8 cellular contexts compared by ENCODE assay signal in the genomic region with DNA sequence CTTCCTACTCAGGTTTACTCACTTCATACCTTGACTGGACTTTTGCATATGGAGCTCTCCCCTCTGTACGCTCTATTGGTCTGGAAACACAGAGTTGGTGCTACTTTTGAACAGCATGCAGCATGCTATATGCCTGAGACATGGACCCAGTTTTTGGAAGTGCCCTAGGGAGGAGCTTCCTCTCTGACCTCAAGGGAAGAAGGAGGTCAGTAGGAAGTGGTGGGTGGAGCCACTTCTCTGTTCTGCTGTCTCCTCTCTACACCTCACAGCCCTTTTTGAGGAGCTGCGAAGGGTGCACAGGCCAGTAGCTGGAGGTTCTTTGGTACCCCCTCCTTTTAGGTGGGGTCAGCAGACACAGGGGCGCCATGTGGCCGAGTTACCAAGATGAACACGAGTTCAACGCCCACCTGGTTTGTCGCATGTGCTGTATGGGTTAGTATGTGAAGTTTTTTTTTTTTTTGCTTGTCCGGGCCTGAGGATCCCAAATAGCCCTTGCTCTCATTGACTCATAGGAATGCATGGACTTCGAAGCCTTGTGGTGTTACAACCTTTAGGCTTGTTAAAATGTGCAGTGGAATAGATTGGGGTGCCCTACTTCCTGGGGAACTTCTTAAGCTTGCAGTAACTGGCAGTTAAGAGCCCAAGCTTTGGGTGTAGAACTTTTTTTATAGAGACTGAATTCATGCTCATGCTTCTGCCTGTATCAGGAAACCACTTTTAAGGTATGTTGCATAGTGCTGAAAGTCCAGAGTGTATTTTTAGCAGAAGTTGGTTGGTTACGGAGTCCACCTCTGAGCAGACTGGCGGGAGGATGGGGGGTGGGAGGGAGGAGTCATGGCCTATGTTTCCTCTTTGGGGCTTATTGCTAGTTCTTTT. TPM values are rescaled to one million over a fixed set of nuclear protein-coding genes. Genes with fewer than 3 reads are reported as not detected.
DNase-seq lines count a peak whose midpoint lies in the region; ATAC-seq and TF ChIP-seq lines count a peak whose summit lies in the region.

No MANE protein-coding gene starts in this region.

- intact Hi-C loops in activated T-helper 2 cell treated with anti-CD3 and anti-CD28 coated beads, Interferon-gamma antibody, Interleukin-2, Interleukin-4, amounts not matched to agents 10 μg/mL and 5 μg/mL and 100 μg/mL, durations not matched to agents 14 hours and 24 hours and 36 hours (cut with micrococcal nuclease), result loop anchor here (1.0 kb wide), 2 partner anchors 10 to 23 kb away; no protein-coding TSS in a partner anchor
- intact Hi-C loops in thyroid gland (cut with DNase I) (no loop called here), testis (cut with DNase I; ENCODE audit: low total_unique reads) (no loop called here)

- peaks cover 41% of the 10 kb centered on the region for H3K4me1 Mint-ChIP-seq in activated T-helper 2 cell treated with anti-CD3 and anti-CD28 coated beads, Interferon-gamma antibody, Interleukin-2, Interleukin-4, amounts not matched to agents 10 μg/mL and 5 μg/mL and 100 μg/mL, durations not matched to agents 14 hours and 24 hours and 36 hours (ENCODE audit: low read depth)

- H3K9me2 ChIP-seq in DOHH2 (replicated peaks; ENCODE audit: control insufficient read depth, low read length), result no peaks in the 10 kb centered on the region

- H3K27ac ChIP-seq in DOHH2 (ENCODE audit: low read depth, low read length) (peak overlapping the region; percentile 64), thyroid gland (peak overlapping the region; percentile 50 to 80 (median 71)), testis (no peak overlapping the region)

- H3K27me3 Mint-ChIP-seq in activated T-helper 2 cell treated with anti-CD3 and anti-CD28 coated beads, Interferon-gamma antibody, Interleukin-2, Interleukin-4, amounts not matched to agents 10 μg/mL and 5 μg/mL and 100 μg/mL, durations not matched to agents 14 hours and 24 hours and 36 hours (ENCODE audit: low read depth), result no peaks in the 10 kb centered on the region

- no peaks in the 10 kb centered on the region for H3K9me3 ChIP-seq in DOHH2 (ENCODE audit: control insufficient read depth, insufficient read depth, low read length)
- no peaks in the 10 kb centered on the region for H3K9me3 ChIP-seq in thyroid gland
- no peaks in the 10 kb centered on the region for H3K9me3 ChIP-seq in testis

- 0 out of 2 replicates have a peak, but pooled peaks cover 4% of the 10 kb centered on the region for H3K36me3 ChIP-seq in DOHH2 (ENCODE audit: control insufficient read depth, low read length)
- no peaks in the 10 kb centered on the region for H3K36me3 ChIP-seq in thyroid gland
- H3K36me3 ChIP-seq in testis (ENCODE audit: low read depth, missing control alignments), result no peaks in the 10 kb centered on the region

- TF ChIP-seq POLR2A in thyroid gland (IDR thresholded peaks at IDR 0.05) (no peak), testis (IDR thresholded peaks at IDR 0.05) (no peak)

- no peak for TF ChIP-seq CTCF in DOHH2 (IDR thresholded peaks at IDR 0.05; ENCODE audit: low read depth, low read length, poor library complexity, severe bottlenecking)
- TF ChIP-seq CTCF in thyroid gland (IDR thresholded peaks at IDR 0.05), result no peak
- no peak for TF ChIP-seq CTCF in testis (IDR thresholded peaks at IDR 0.05)

- H3K36me3 Mint-ChIP-seq in activated T-helper 2 cell treated with anti-CD3 and anti-CD28 coated beads, Interferon-gamma antibody, Interleukin-2, Interleukin-4, amounts not matched to agents 10 μg/mL and 5 μg/mL and 100 μg/mL, durations not matched to agents 14 hours and 24 hours and 36 hours (ENCODE audit: low read depth), result peaks cover 34% of the 10 kb centered on the region

- H4K20me1 ChIP-seq in DOHH2 (ENCODE audit: control insufficient read depth, insufficient read depth, low read depth, low read length), result no peaks in the 10 kb centered on the region

- peak overlapping the region; percentile 89 for H3K4me3 Mint-ChIP-seq in activated T-helper 2 cell treated with anti-CD3 and anti-CD28 coated beads, Interferon-gamma antibody, Interleukin-2, Interleukin-4, amounts not matched to agents 10 μg/mL and 5 μg/mL and 100 μg/mL, durations not matched to agents 14 hours and 24 hours and 36 hours (ENCODE audit: low read depth)

- H3K4me3 ChIP-seq in DOHH2 (ENCODE audit: low read length) (peak overlapping the region; percentile 73), thyroid gland (replicated peaks in 1 of 3) (no peak overlapping the region), testis (no peak overlapping the region)

- DNase-seq in Kasumi-1 (lab: John Stamatoyannopoulos, UW) (peak; percentile 79 to 86), kidney tubule cell (ENCODE audit: low spot score) (peak; percentile 51), thyroid gland (no peak), NCI-H1092 treated with DMSO at 0.1 percent for 48 hours (lab: John Stamatoyannopoulos, UW) (no peak), testis (no peak)
- no peak for DNase-seq in activated T-helper 2 cell treated with anti-CD3 and anti-CD28 coated beads, Interferon-gamma antibody, Interleukin-2, Interleukin-4, amounts not matched to agents 10 μg/mL and 5 μg/mL and 100 μg/mL, durations not matched to agents 14 hours and 24 hours and 36 hours (ENCODE audit: low spot score)

- 65 to 70% methylated on average over 11 of the region's 11 CpGs for WGBS in thyroid gland, 2 donors
- whole genome bisulfite sequencing in testis, 2 donors, result 71 to 90% methylated on average over 11 of the region's 11 CpGs

- peak overlapping the region; percentile 84 for H3K4me2 ChIP-seq in DOHH2 (ENCODE audit: low read length)

- peaks cover 45% of the 10 kb centered on the region for H3K4me1 ChIP-seq in DOHH2 (ENCODE audit: control insufficient read depth, low read length)
- H3K4me1 ChIP-seq in thyroid gland, result peaks cover 30 to 74% of the 10 kb centered on the region in 2 donors
- H3K4me1 ChIP-seq in testis, result peaks cover 16% of the 10 kb centered on the region

- peaks cover 32% of the 10 kb centered on the region for H3K79me2 ChIP-seq in DOHH2 (ENCODE audit: control insufficient read depth, low read length)

- H3K27me3 ChIP-seq in DOHH2 (ENCODE audit: control insufficient read depth, low read length) (no peaks in the 10 kb centered on the region), thyroid gland (no peaks in the 10 kb centered on the region), testis (no peaks in the 10 kb centered on the region)

- peak overlapping the region; percentile 93 for H3K27ac Mint-ChIP-seq in activated T-helper 2 cell treated with anti-CD3 and anti-CD28 coated beads, Interferon-gamma antibody, Interleukin-2, Interleukin-4, amounts not matched to agents 10 μg/mL and 5 μg/mL and 100 μg/mL, durations not matched to agents 14 hours and 24 hours and 36 hours

- peaks cover 24% of the 10 kb centered on the region for H3F3A ChIP-seq in DOHH2 (ENCODE audit: control insufficient read depth, insufficient read depth)

- ATAC-seq in GM21447 (IDR thresholded peaks at IDR 0.05; ENCODE audit: unreplicated experiment), result peak; percentile 62

- peaks cover 5% of the 10 kb centered on the region for H3K9me3 Mint-ChIP-seq in activated T-helper 2 cell treated with anti-CD3 and anti-CD28 coated beads, Interferon-gamma antibody, Interleukin-2, Interleukin-4, amounts not matched to agents 10 μg/mL and 5 μg/mL and 100 μg/mL, durations not matched to agents 14 hours and 24 hours and 36 hours

RNA-seq across cellular contexts. Expression of a gene that starts 10.7 kb away (rescaled TPM):
- total RNA-seq in activated T-helper 2 cell treated with anti-CD3 and anti-CD28 coated beads, Interferon-gamma antibody, Interleukin-2, Interleukin-4, amounts not matched to agents 10 μg/mL and 5 μg/mL and 100 μg/mL, durations not matched to agents 14 hours and 24 hours and 36 hours, result 210 and 212 TPM in 2 replicates
- total RNA-seq in thyroid gland, result 100 to 1,000 TPM; 308 to 834 (median 427) TPM
- total RNA-seq in testis, result 100 to 1,000 TPM; 422 to 494 TPM
- polyA plus RNA-seq in testis (ENCODE audit: insufficient read depth, low read depth, low replicate concordance), result 136 TPM

Comparison
In these comparisons a context has a peak if more than half of its experiments do, and no peak if none do; other contexts are left out.
1. H3K27ac ChIP-seq: peak in DOHH2 (single experiment) and thyroid gland (3 of 3); none in testis (0 of 2).
2. DNase-seq: peak in Kasumi-1 (2 of 2) and kidney tubule cell (single experiment); none in activated T-helper 2 cell treated with anti-CD3 and anti-CD28 coated beads, Interferon-gamma antibody, Interleukin-2, Interleukin-4, amounts not matched to agents 10 μg/mL and 5 μg/mL and 100 μg/mL, durations not matched to agents 14 hours and 24 hours and 36 hours (single experiment), thyroid gland (0 of 2), NCI-H1092 treated with DMSO at 0.1 percent for 48 hours (single experiment) and testis (single experiment).